In genomic region chr9:117783828-117784227, GRCh38 we compare ENCODE assay signal across 9 cellular contexts.
A peak's percentile ranks its signal among the peaks of the same experiment; 100 is the strongest.
DNase-seq lines count a peak whose midpoint lies in the region; ATAC-seq and TF ChIP-seq lines count a peak whose summit lies in the region.
"Had no signal": no experiment of that assay in that cellular context is flagged by ENCODE, and none has a peak within 500 bp of the region (broad histone marks: within the 10 kb centered on the region; RNA-seq: fewer than 3 reads in every experiment).

No MANE protein-coding gene starts in this region.

- no peaks in the 10 kb centered on the region for H3K9me3 ChIP-seq in BE2C

- ATAC-seq in GM19467 (IDR thresholded peaks at IDR 0.05; ENCODE audit: unreplicated experiment) = peak; percentile 79
- ATAC-seq in HG03439 (IDR thresholded peaks at IDR 0.05; ENCODE audit: unreplicated experiment) = peak; percentile 68
- peak; percentile 56 to 81 for ATAC-seq in activated naive CD4-positive, alpha-beta T cell treated with anti-CD3 and anti-CD28 coated beads, Interleukin-2, amount 50 U/mL, for 72 hours

- TF ChIP-seq CTCF in GM10248 (IDR thresholded peaks at IDR 0.05; ENCODE audit: control extremely low read depth, extremely low read depth, low read depth, missing control alignments) = no peak
- no peak for TF ChIP-seq CTCF in BE2C (IDR thresholded peaks at IDR 0.05; ENCODE audit: low read depth, low read length)

- no peaks in the 10 kb centered on the region for H3K36me3 ChIP-seq in BE2C

- H3K27me3 ChIP-seq in BE2C = no peaks in the 10 kb centered on the region

- CTCF ChIA-PET in GM10248 (lab: Yijun Ruan, JAX) = no interaction called here

- H3K4me3 ChIP-seq in BE2C (ENCODE audit: low read depth, low read length) = no peak overlapping the region

- POLR2A ChIA-PET in GM10248 (lab: Yijun Ruan, JAX) = no interaction called here

- no peaks in the 10 kb centered on the region for H3K36me3 Mint-ChIP-seq in activated naive CD4-positive, alpha-beta T cell treated with anti-CD3 and anti-CD28 coated beads, Interleukin-2, amount 50 U/mL, for 72 hours
- H3K36me3 Mint-ChIP-seq: brain had no signal

- no peaks in the 10 kb centered on the region for H3K4me1 ChIP-seq in BE2C

- peak; percentile 29 for DNase-seq in GM10248 (ENCODE audit: extremely low spot score)
- DNase-seq in activated naive CD4-positive, alpha-beta T cell treated with anti-CD3 and anti-CD28 coated beads, Interleukin-2, amount 50 U/mL, for 72 hours (ENCODE audit: low spot score in 2 of 2) = peak in 1 of 2 donors; percentile 3
- peak; percentile 16 for DNase-seq in renal cortical epithelial cell (ENCODE audit: low read depth)
- no peak for DNase-seq in BE2C
- DNase-seq in activated gamma-delta T cell treated with Interleukin-2 at 50 U/mL for 16 hours = no peak
- DNase-seq in NCI-H510A (lab: John Stamatoyannopoulos, UW) = no peak

- no peaks in the 10 kb centered on the region for H3K9me3 Mint-ChIP-seq in activated naive CD4-positive, alpha-beta T cell treated with anti-CD3 and anti-CD28 coated beads, Interleukin-2, amount 50 U/mL, for 72 hours
- H3K9me3 Mint-ChIP-seq: brain had no signal

- H3K27ac Mint-ChIP-seq in activated naive CD4-positive, alpha-beta T cell treated with anti-CD3 and anti-CD28 coated beads, Interleukin-2, amount 50 U/mL, for 72 hours = no peak overlapping the region
- H3K27ac Mint-ChIP-seq: brain had no signal

Comparison
In these comparisons a context has a peak if more than half of its experiments do, and no peak if none do; other contexts are left out.
1. DNase-seq: peak in GM10248 (single experiment) and renal cortical epithelial cell (single experiment); none in BE2C (single experiment), activated gamma-delta T cell treated with Interleukin-2 at 50 U/mL for 16 hours (single experiment) and NCI-H510A (single experiment).
2. Peak in every context shown above with its lines, with median percentiles within 50 percentile points of each other: ATAC-seq.